12 cellular contexts compared by ENCODE assay signal in genomic region chr7:116653204-116653603, GRCh38. TPM values are rescaled to one million over a fixed set of nuclear protein-coding genes. Genes with fewer than 3 reads are reported as not detected.
A peak's percentile ranks its signal among the peaks of the same experiment; 100 is the strongest.
DNase-seq lines count a peak whose midpoint lies in the region; ATAC-seq and TF ChIP-seq lines count a peak whose summit lies in the region.
"Had no signal": no experiment of that assay in that cellular context is flagged by ENCODE, and none has a peak within 500 bp of the region (broad histone marks: within the 10 kb centered on the region; RNA-seq: fewer than 3 reads in every experiment).

No MANE protein-coding gene starts in this region.

- peak overlapping the region; percentile 64 for H3K27ac Mint-ChIP-seq in MCF 10A (ENCODE audit: low read depth, unreplicated experiment)

- peaks cover 17% of the 10 kb centered on the region for H3K4me1 Mint-ChIP-seq in MCF 10A (ENCODE audit: insufficient read depth, unreplicated experiment)

- no peaks in the 10 kb centered on the region for H3K36me3 Mint-ChIP-seq in MCF 10A (ENCODE audit: insufficient read depth, unreplicated experiment)

- DNase-seq in DMS53 treated with DMSO at 0.1 percent for 48 hours (lab: John Stamatoyannopoulos, UW; ENCODE audit: unreplicated experiment) = peak; percentile 55
- DNase-seq in HT-29 (ENCODE audit: low spot score) = peak; percentile 60
- peak; percentile 83 for DNase-seq in MCF 10A (ENCODE audit: unreplicated experiment)
- peak; percentile 71 for DNase-seq in myocyte (ENCODE audit: low read depth)
- DNase-seq in NCI-H2227 (lab: John Stamatoyannopoulos, UW; ENCODE audit: unreplicated experiment) = no peak
- DNase-seq in COR-L47 (lab: John Stamatoyannopoulos, UW) = no peak
- DNase-seq: activated CD4-positive, alpha-beta T cell treated with anti-CD3 and anti-CD28 coated beads for 4 hours; body of pancreas; NCI-H748 treated with DMSO at 0.1 percent for 48 hours; right cardiac atrium had no signal

- no peak for TF ChIP-seq CTCF in MCF 10A (IDR thresholded peaks at IDR 0.05; ENCODE audit: unreplicated experiment)

- H3K27me3 Mint-ChIP-seq in MCF 10A (ENCODE audit: insufficient read depth, unreplicated experiment) = no peaks in the 10 kb centered on the region

- CTCF ChIA-PET in MCF 10A (lab: Yijun Ruan, JAX) = interaction anchor here (0.6 to 7.4 kb wide), 9 partner anchors 16 to 473 kb away, joined by 3 to 62 read pairs (median 4); partner anchors contain the start of gene MET

- H3K9me3 Mint-ChIP-seq in MCF 10A (ENCODE audit: unreplicated experiment) = no peaks in the 10 kb centered on the region

- no peak overlapping the region for H3K4me3 Mint-ChIP-seq in MCF 10A (ENCODE audit: unreplicated experiment)

- POLR2A ChIA-PET in MCF 10A (lab: Yijun Ruan, JAX) = interaction anchor here (0.6 to 10.4 kb wide), 16 partner anchors 9 to 443 kb away, joined by 3 to 181 read pairs (median 6); partner anchors contain the start of genes MET and TES

- intact Hi-C loops in MCF 10A (cut with micrococcal nuclease) = no loop called here

- BruUV-seq in MCF 10A (replicated peaks; lab: Mats Ljungman, UMichigan) = TSS peak; percentile 50

- ATAC-seq in GM19035 (IDR thresholded peaks at IDR 0.05; ENCODE audit: unreplicated experiment) = no peak
- no peak for ATAC-seq in HG03460 (IDR thresholded peaks at IDR 0.05; ENCODE audit: unreplicated experiment)
- ATAC-seq: body of pancreas had no signal

RNA-seq across cellular contexts. Expression of gene MET, which starts 18.8 kb away (rescaled TPM):
- 123 and 128 TPM in 2 replicates for total RNA-seq in HT-29 (2014; rRNA removed; shearing (Covaris generic))
- total RNA-seq in MCF 10A (2022) = 129 and 154 TPM in 2 replicates
- 35.3 and 36.8 TPM in 2 replicates for total RNA-seq in myocyte
- 20.7 TPM for polyA plus RNA-seq in myocyte (2012)

Comparison
In these comparisons a context has a peak if more than half of its experiments do, and no peak if none do; other contexts are left out.
1. DNase-seq: peak in DMS53 treated with DMSO at 0.1 percent for 48 hours (single experiment), HT-29 (single experiment), MCF 10A (single experiment) and myocyte (single experiment); none in NCI-H2227 (single experiment) and COR-L47 (single experiment).